8 cellular contexts compared by ENCODE assay signal in genomic region chr15:100602064-100602821, GRCh38.
DNase-seq lines count a peak whose midpoint lies in the region; ATAC-seq lines count a peak whose summit lies in the region.

A gene with protein sequence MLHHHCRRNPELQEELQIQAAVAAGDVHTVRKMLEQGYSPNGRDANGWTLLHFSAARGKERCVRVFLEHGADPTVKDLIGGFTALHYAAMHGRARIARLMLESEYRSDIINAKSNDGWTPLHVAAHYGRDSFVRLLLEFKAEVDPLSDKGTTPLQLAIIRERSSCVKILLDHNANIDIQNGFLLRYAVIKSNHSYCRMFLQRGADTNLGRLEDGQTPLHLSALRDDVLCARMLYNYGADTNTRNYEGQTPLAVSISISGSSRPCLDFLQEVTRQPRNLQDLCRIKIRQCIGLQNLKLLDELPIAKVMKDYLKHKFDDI (plus strand): TSS chr15:100602589. CDS start chr15:100612217, 9,628 bp downstream.
A gene with protein sequence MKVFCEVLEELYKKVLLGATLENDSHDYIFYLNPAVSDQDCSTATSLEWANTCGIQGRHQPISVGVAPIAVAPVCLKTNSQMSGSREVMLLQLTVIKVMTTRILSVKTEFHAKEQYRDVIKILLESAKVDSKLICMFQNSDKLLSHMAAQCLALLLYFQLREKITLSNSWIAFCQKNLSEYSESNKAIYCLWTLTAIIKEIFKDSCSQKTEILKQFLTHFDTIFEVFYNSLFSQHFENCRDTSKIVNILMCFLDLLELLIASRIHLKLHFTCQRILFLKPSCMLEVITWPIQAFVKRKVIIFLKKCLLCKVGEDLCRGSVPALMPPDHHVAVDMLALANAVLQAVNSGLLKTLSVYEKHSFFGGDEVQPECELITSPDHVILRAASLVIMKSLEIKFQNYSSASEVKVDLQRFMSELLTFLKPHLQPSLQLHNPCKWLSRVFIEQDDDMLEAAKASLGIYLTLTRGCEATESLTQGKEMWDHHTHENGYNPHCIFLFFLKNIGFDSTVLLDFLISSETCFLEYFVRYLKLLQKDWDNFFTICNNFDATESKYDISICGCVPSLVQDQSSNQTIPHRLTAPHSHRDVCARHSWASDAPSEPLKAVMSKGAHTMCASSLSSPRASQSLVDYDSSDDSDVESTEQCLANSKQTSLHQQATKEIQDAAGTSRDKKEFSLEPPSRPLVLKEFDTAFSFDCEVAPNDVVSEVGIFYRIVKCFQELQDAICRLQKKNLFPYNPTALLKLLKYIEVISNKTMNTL (minus strand): TSS chr15:100602184. CDS start chr15:100580842, 21,342 bp downstream.

- peaks cover 25 to 53% (median 33%) of the 10 kb centered on the region in 10 experiments for H3K4me1 ChIP-seq in BLaER1 treated with 17β-estradiol and CSF1 and Interleukin-3, amounts not matched to agents 10 nM and 100 nM

- peak within 1 kb of the TSS; percentile 72 to 88 (median 81) for H3K27ac ChIP-seq in BLaER1 treated with 17β-estradiol and CSF1 and Interleukin-3, amounts not matched to agents 10 nM and 100 nM

- no peaks in the 10 kb centered on the region for H3K9me3 ChIP-seq in BLaER1 treated with 17β-estradiol and CSF1 and Interleukin-3, amounts not matched to agents 10 nM and 100 nM (replicated peaks in 1 of 11)

- H3K4me2 ChIP-seq in BLaER1 treated with 17β-estradiol and CSF1 and Interleukin-3, amounts not matched to agents 10 nM and 100 nM: peak within 1 kb of the TSS; percentile 83 to 95 (median 92)

- ATAC-seq in GM19351 (IDR thresholded peaks at IDR 0.05; ENCODE audit: unreplicated experiment) (peak; percentile 85), HG03521 (IDR thresholded peaks at IDR 0.05; ENCODE audit: unreplicated experiment) (peak; percentile 82)

- peaks cover 7 to 33% (median 26%) of the 10 kb centered on the region in 11 experiments; a peak in 19 of 22 replicates for H3K36me3 ChIP-seq in BLaER1 treated with 17β-estradiol and CSF1 and Interleukin-3, amounts not matched to agents 10 nM and 100 nM

- H3K27me3 ChIP-seq in BLaER1 treated with 17β-estradiol and CSF1 and Interleukin-3, amounts not matched to agents 10 nM and 100 nM: no peaks in the 10 kb centered on the region

- peak within 1 kb of the TSS; percentile 74 to 95 (median 86) for H3K4me3 ChIP-seq in BLaER1 treated with 17β-estradiol and CSF1 and Interleukin-3, amounts not matched to agents 10 nM and 100 nM

- DNase-seq in NCI-H748 (lab: John Stamatoyannopoulos, UW; ENCODE audit: unreplicated experiment) (peak; percentile 99), cortex of kidney (lab: John Stamatoyannopoulos, UW) (peak; percentile 96), left kidney (ENCODE audit: low read depth, low spot score) (peak; percentile 100)
- peak; percentile 100 for DNase-seq in activated CD4-positive, alpha-beta T cell treated with anti-CD3 and anti-CD28 coated beads, Interleukin-2, amount 50 U/mL, for 1 hour
- DNase-seq in stimulated activated CD4-positive, alpha-beta T cell treated with anti-CD3 and anti-CD28 coated beads, Interleukin-2, amount 100 ng/mL, for 24 hours: peak; percentile 99

- peaks cover 0 to 16% (median 0%) of the 10 kb centered on the region in 11 experiments; a peak in 6 of 22 replicates for H4K20me1 ChIP-seq in BLaER1 treated with 17β-estradiol and CSF1 and Interleukin-3, amounts not matched to agents 10 nM and 100 nM

- peak within 1 kb of the TSS; percentile 78 to 91 (median 88) for H3K9ac ChIP-seq in BLaER1 treated with 17β-estradiol and CSF1 and Interleukin-3, amounts not matched to agents 10 nM and 100 nM

Comparison
In these comparisons a context has a peak if more than half of its experiments do, and no peak if none do; other contexts are left out.
1. Peak in every context shown above with its lines: DNase-seq, ATAC-seq, H3K4me3 ChIP-seq and H3K27ac ChIP-seq.